Comparison of ENCODE assay signal across 19 cellular contexts in the genomic region with DNA sequence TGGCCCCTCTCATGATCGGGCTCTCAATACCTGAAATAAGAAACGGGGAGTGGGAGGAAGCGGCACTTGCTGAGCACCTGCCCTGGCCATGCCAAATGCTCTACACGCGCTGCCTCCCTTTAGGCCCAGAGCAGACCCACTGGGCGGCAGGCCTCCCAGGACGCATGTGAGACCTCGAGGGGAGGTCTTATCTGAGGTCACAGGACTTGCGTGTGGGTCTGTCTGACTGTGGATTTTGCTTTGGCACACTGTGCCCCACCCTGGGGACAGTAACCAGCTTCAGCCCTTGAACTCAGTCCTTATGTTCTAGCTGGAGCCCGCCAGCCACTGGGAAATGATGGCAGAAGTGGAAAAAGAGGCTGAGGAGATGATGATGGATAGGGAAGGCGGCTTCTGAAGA.
"Had no signal": no experiment of that assay in that cellular context is flagged by ENCODE, and none has a peak within 500 bp of the region (broad histone marks: within the 10 kb centered on the region; RNA-seq: fewer than 3 reads in every experiment).

No MANE protein-coding gene starts in this region.

- H3K9me3 Mint-ChIP-seq: effector memory CD8-positive, alpha-beta T cell; memory B cell had no signal

- DNase-seq: effector memory CD8-positive, alpha-beta T cell; gastrocnemius medialis; kidney; left cardiac atrium; left ventricle myocardium inferior; lower lobe of right lung; midbrain; nephron progenitor cell; ovary; sigmoid colon; stimulated activated CD4-positive, alpha-beta T cell treated with anti-CD3 and anti-CD28 coated beads, Interleukin-12 subunit alpha, Interleukin-12 subunit beta, amount 100 ng/mL, for 4 hours; stimulated activated naive CD4-positive, alpha-beta T cell treated with Interleukin-2 at 50 U/mL for 16 hours had no signal

- H3K4me1 ChIP-seq: esophagus muscularis mucosa, gastrocnemius medialis, left ventricle myocardium inferior, lower lobe of right lung, right atrium auricular region, sigmoid colon, upper lobe of left lung had no signal

- H3K36me3 ChIP-seq: gastrocnemius medialis, ovary, right atrium auricular region had no signal

- H3K27ac ChIP-seq: coronary artery, epithelial cell of prostate, esophagus muscularis mucosa, gastrocnemius medialis, left ventricle myocardium inferior, lower lobe of right lung, ovary, right atrium auricular region, sigmoid colon, skin epidermis, upper lobe of left lung had no signal

- ATAC-seq: effector memory CD8-positive, alpha-beta T cell; gastrocnemius medialis; lower lobe of right lung had no signal

- H3K4me3 Mint-ChIP-seq: effector memory CD8-positive, alpha-beta T cell; memory B cell had no signal

- H3K27me3 Mint-ChIP-seq: effector memory CD8-positive, alpha-beta T cell; memory B cell had no signal

- H3K9me3 ChIP-seq: esophagus muscularis mucosa, gastrocnemius medialis, left ventricle myocardium inferior, lower lobe of right lung, ovary, right atrium auricular region, sigmoid colon, upper lobe of left lung had no signal

- H3K4me3 ChIP-seq: coronary artery, esophagus muscularis mucosa, gastrocnemius medialis, left ventricle myocardium inferior, lower lobe of right lung, ovary, right atrium auricular region, sigmoid colon, skin epidermis, upper lobe of left lung had no signal

- H3K4me1 Mint-ChIP-seq: memory B cell had no signal

- H3K27me3 ChIP-seq: esophagus muscularis mucosa, gastrocnemius medialis, ovary, right atrium auricular region, sigmoid colon, upper lobe of left lung had no signal

- H3K27ac Mint-ChIP-seq: effector memory CD8-positive, alpha-beta T cell; memory B cell had no signal
